ENCODE assay signal across 11 cellular contexts in the genomic region with DNA sequence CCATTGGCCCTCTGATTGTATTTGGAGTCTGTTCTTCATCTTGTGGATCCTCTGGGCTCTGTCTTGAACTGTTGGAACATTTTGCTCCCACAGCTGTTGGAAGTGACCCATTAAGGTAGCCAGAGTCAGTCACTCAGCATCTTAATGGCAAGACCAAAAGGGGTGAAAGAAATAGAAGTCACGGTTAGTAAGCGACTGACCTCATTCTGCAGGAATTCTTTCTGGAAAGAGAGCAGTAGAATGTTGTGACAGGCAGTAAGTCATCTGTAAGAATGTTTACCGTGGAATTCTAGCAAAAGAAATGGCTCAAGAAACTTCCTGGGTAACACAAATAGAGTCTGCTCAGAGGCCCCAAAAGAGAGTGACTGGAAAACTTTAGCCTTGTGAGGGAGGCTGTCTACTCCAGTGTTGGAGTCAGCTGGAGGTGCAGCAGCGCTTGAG. TPM values are rescaled to one million over a fixed set of nuclear protein-coding genes. Genes with fewer than 3 reads are reported as not detected.
DNase-seq lines count a peak whose midpoint lies in the region; ATAC-seq and TF ChIP-seq lines count a peak whose summit lies in the region.
"Had no signal": no experiment of that assay in that cellular context is flagged by ENCODE, and none has a peak within 500 bp of the region (broad histone marks: within the 10 kb centered on the region; RNA-seq: fewer than 3 reads in every experiment).

No MANE protein-coding gene starts in this region.

- H3K9me3 Mint-ChIP-seq in chondrocyte (ENCODE audit: low read depth), result peaks cover 5% of the 10 kb centered on the region

- peak; percentile 42 for ATAC-seq in Right ventricle myocardium inferior
- no peak for ATAC-seq in HG03139 (IDR thresholded peaks at IDR 0.05; ENCODE audit: unreplicated experiment)
- ATAC-seq: left colon had no signal

- no peak overlapping the region for H2BK15ac ChIP-seq in mesenchymal stem cell (ENCODE audit: low read depth, poor library complexity, severe bottlenecking)

- H3K9me3 ChIP-seq in mesenchymal stem cell (ENCODE audit: control insufficient read depth, low read length) (peaks cover 3% of the 10 kb centered on the region), vagina (no peaks in the 10 kb centered on the region)

- no peak overlapping the region for H3K4me2 ChIP-seq in mesenchymal stem cell (ENCODE audit: low read length, poor library complexity, severe bottlenecking)

- no peak overlapping the region for H3K9ac ChIP-seq in mesenchymal stem cell (ENCODE audit: low read length)

- H3K27ac Mint-ChIP-seq in chondrocyte (ENCODE audit: unreplicated experiment), result peak overlapping the region; percentile 88

- H2AFZ ChIP-seq in mesenchymal stem cell (ENCODE audit: low read depth, low read length), result no peak overlapping the region

- H2AK5ac ChIP-seq in mesenchymal stem cell (ENCODE audit: low read length, severe bottlenecking), result peak overlapping the region; percentile 47

- no peak overlapping the region for H3K23ac ChIP-seq in mesenchymal stem cell (ENCODE audit: low read length in 2 of 2)

- peaks cover 45% of the 10 kb centered on the region for H3K4me1 Mint-ChIP-seq in chondrocyte (ENCODE audit: low read depth)

- no peaks in the 10 kb centered on the region for H3K36me3 Mint-ChIP-seq in chondrocyte (ENCODE audit: low read depth)

- no peak overlapping the region for H3K18ac ChIP-seq in mesenchymal stem cell (ENCODE audit: low read depth in 1 of 2, low read length in 2 of 2)

- H3K27me3 ChIP-seq in mesenchymal stem cell (ENCODE audit: control insufficient read depth in 1 of 2, insufficient read depth in 1 of 2, low read length in 2 of 2), result no peaks in the 10 kb centered on the region
- no peaks in the 10 kb centered on the region for H3K27me3 ChIP-seq in vagina

- DNase-seq in Right ventricle myocardium inferior (ENCODE audit: missing footprints), result no peak
- no peak for DNase-seq in cardiac septum (ENCODE audit: low spot score)
- DNase-seq in chondrocyte (ENCODE audit: low spot score), result no peak
- DNase-seq in mesenchymal stem cell, result peak; percentile 93
- no peak for DNase-seq in vagina (ENCODE audit: extremely low spot score in 2 of 2)
- DNase-seq in NK-92 treated with Interleukin-12 subunit alpha and Interleukin-12 subunit beta, amount 100 ng/mL, for 24 hours (lab: John Stamatoyannopoulos, UW), result no peak
- no peak for DNase-seq in medulla oblongata (ENCODE audit: extremely low spot score)
- DNase-seq: cerebellar nuclear complex, NCI-H1694 had no signal

- no peak overlapping the region for H4K91ac ChIP-seq in mesenchymal stem cell (ENCODE audit: low read length)

- H3K4me1 ChIP-seq in mesenchymal stem cell (ENCODE audit: control insufficient read depth, insufficient read depth, low read depth, low read length) (peaks cover 2% of the 10 kb centered on the region), vagina (no peaks in the 10 kb centered on the region)

- H3K36me3 ChIP-seq in mesenchymal stem cell (ENCODE audit: control insufficient read depth in 1 of 2, insufficient read depth in 2 of 2, low read depth in 1 of 2, low read length in 2 of 2) (no peaks in the 10 kb centered on the region), vagina (no peaks in the 10 kb centered on the region)

- TF ChIP-seq CTCF in chondrocyte (IDR thresholded peaks at IDR 0.05), result no peak
- TF ChIP-seq CTCF in vagina (IDR thresholded peaks at IDR 0.05), result no peak

- peak overlapping the region in 1 of 2 experiments; percentile 46 for H3K4ac ChIP-seq in mesenchymal stem cell (ENCODE audit: low read depth in 1 of 2, low read length in 2 of 2)

- no peaks in the 10 kb centered on the region for H3K79me1 ChIP-seq in mesenchymal stem cell (replicated peaks; ENCODE audit: low read length, poor library complexity, severe bottlenecking)

- peak overlapping the region in 1 of 2 experiments; percentile 32 for H2BK12ac ChIP-seq in mesenchymal stem cell (ENCODE audit: low read length in 2 of 2)

- H3K27ac ChIP-seq in mesenchymal stem cell (ENCODE audit: low read length, poor library complexity, severe bottlenecking) (peak overlapping the region; percentile 86), vagina (peak overlapping the region; percentile 65)

- intact Hi-C loops in Right ventricle myocardium inferior (cut with DNase I), result no loop called here
- intact Hi-C loops in cardiac septum (cut with DNase I), result no loop called here
- intact Hi-C loops in vagina (cut with DNase I), result no loop called here

- H3K4me3 Mint-ChIP-seq in chondrocyte (ENCODE audit: unreplicated experiment), result no peak overlapping the region

- H3K27me3 Mint-ChIP-seq in chondrocyte (ENCODE audit: low read depth), result no peaks in the 10 kb centered on the region

- TF ChIP-seq POLR2A in vagina (IDR thresholded peaks at IDR 0.05), result no peak

- WGBS in mesenchymal stem cell, result 9% methylated on average over 4 of the region's 4 CpGs

- H2BK5ac ChIP-seq in mesenchymal stem cell (ENCODE audit: low read depth, low read length, poor library complexity, severe bottlenecking), result peak overlapping the region; percentile 60

- H4K8ac ChIP-seq in mesenchymal stem cell (ENCODE audit: low read length), result no peak overlapping the region

- H3K14ac ChIP-seq in mesenchymal stem cell (ENCODE audit: low read length in 2 of 2), result no peak overlapping the region

- H3K4me3 ChIP-seq in mesenchymal stem cell (ENCODE audit: insufficient read depth in 1 of 2, low read depth in 1 of 2, low read length in 2 of 2) (no peak overlapping the region), vagina (no peak overlapping the region)

- H2BK120ac ChIP-seq in mesenchymal stem cell (ENCODE audit: low read depth, low read length), result no peak overlapping the region

RNA-seq across cellular contexts. Expression of a gene that starts 28.6 kb away (rescaled TPM):
- total RNA-seq in Right ventricle myocardium inferior, result 0.57 TPM
- total RNA-seq in cardiac septum, result 26.4 TPM
- 61.3 to 179 TPM (median 64.1 TPM) in 3 replicates for total RNA-seq in chondrocyte
- 32.2 TPM for polyA plus RNA-seq in mesenchymal stem cell (2013, experiment 1 of 2)
- 29.1 TPM for polyA plus RNA-seq in mesenchymal stem cell (2013, experiment 2 of 2)
- total RNA-seq in vagina, result 18.7 TPM

Comparison
In these comparisons a context has a peak if more than half of its experiments do, and no peak if none do; other contexts are left out.
1. RNA of a gene that starts 28.6 kb away (total RNA-seq): 61.3 to 179 TPM in chondrocyte, 26.4 TPM in cardiac septum (single experiment) and 18.7 TPM in vagina (single experiment); 0.57 TPM in Right ventricle myocardium inferior (single experiment); every median in the first group is over 10 times any median in the second.